In the genomic region with DNA sequence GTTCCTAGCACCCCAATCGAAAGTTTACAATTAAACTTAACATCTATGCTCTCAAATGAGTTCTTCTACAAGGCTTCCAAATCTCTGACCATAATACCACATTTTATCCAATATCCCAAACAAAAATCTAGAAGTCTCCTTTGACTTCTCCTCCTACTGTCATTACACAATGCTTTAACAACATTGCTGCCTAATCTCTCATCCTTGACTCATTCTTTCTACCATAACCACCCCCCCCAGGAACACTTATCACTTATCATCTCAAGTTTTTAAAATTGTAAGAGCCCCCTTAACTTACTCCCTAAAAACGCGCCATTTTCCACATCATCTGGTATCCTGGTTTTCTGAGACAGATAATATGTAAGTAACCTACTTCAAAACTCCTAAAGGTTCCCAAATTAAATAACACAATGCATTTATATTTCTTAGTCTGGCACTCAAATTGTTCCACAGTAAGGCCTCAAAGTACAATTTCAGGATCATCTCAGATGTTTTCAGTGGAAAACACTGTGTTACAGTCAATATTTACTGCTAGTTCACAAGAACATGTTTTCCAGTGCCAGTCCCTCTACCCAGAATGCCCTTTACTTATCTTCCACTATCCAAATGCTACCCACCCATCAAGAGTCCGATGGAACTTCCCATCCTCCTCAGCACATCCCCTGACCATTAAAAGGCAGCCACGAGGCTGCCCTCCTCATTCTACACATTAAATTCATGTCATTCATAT, we compare ENCODE assay signal across 18 cellular contexts.
DNase-seq lines count a peak whose midpoint lies in the region; FAIRE-seq and TF ChIP-seq lines count a peak whose summit lies in the region.
"Had no signal": no experiment of that assay in that cellular context is flagged by ENCODE, and none has a peak within 500 bp of the region (broad histone marks: within the 10 kb centered on the region; RNA-seq: fewer than 3 reads in every experiment).

No MANE protein-coding gene starts in this region.

- peaks cover 3% of the 10 kb centered on the region for H3K36me3 ChIP-seq in osteoblast (ENCODE audit: insufficient read depth, low read length)
- H3K36me3 ChIP-seq: gastroesophageal sphincter had no signal

- H3K4me1 ChIP-seq in osteoblast (ENCODE audit: insufficient read depth, low read length), result peaks cover 42% of the 10 kb centered on the region
- H3K4me1 ChIP-seq: gastroesophageal sphincter had no signal

- TF ChIP-seq CTCF in osteoblast (IDR thresholded peaks at IDR 0.05; ENCODE audit: extremely low read depth, low read depth, low read length), result no peak
- TF ChIP-seq CTCF in GM13976 (IDR thresholded peaks at IDR 0.05; ENCODE audit: borderline replicate concordance, control extremely low read depth, extremely low read depth, insufficient read depth, missing control alignments), result no peak

- in situ Hi-C loops in GM13976 (cut with MboI; ENCODE audit: low sequenced_read_pairs, unreplicated experiment), result no loop called here

- H3K4me3 ChIP-seq in osteoblast (ENCODE audit: insufficient read depth, low read length), result peak overlapping the region; percentile 31
- H3K4me3 ChIP-seq: gastroesophageal sphincter had no signal

- peak; percentile 70 for DNase-seq in EH (ENCODE audit: low read depth)
- peak; percentile 39 for DNase-seq in RCC 7860 (ENCODE audit: low spot score)
- DNase-seq in fibroblast of gingiva (ENCODE audit: low read depth), result peak; percentile 10
- DNase-seq in osteoblast (ENCODE audit: insufficient read length, low spot score, missing footprints), result peak; percentile 11
- DNase-seq in GM13976 (ENCODE audit: low spot score), result no peak
- DNase-seq in effector CD8-positive, alpha-beta T cell (lab: John Stamatoyannopoulos, UW), result no peak
- no peak for DNase-seq in hypothalamus (lab: John Stamatoyannopoulos, UW)
- DNase-seq in activated CD4-positive, alpha-beta T cell treated with anti-CD3 and anti-CD28 coated beads, Interleukin-2, amount 50 U/mL, for 48 hours, result no peak
- DNase-seq: activated naive CD8-positive, alpha-beta T cell treated with anti-CD3 and anti-CD28 coated beads, Interleukin-2, amount 50 U/mL, for 24 hours; activated T-cell treated with anti-CD3 and anti-CD28 coated beads for 4 hours; cortex of kidney; naive thymus-derived CD8-positive, alpha-beta T cell; NCI-H1092 treated with DMSO at 0.1 percent for 48 hours; NCI-H2227 treated with DMSO at 0.1 percent for 48 hours; stimulated activated CD4-positive, alpha-beta T cell treated with anti-CD3 and anti-CD28 coated beads, Interleukin-4, amount 100 ng/mL, for 24 hours; stimulated activated naive CD4-positive, alpha-beta T cell had no signal

- peak overlapping the region; percentile 92 for H3K27ac ChIP-seq in osteoblast (ENCODE audit: low read depth, low read length)
- H3K27ac ChIP-seq: gastroesophageal sphincter had no signal

- no peak for FAIRE-seq in RCC 7860 (lab: Jason Lieb, UNC)
- FAIRE-seq: islet of Langerhans had no signal

- H3K4me2 ChIP-seq in osteoblast (ENCODE audit: insufficient read depth, low read length), result peak overlapping the region; percentile 75

- H3K9me3 ChIP-seq in osteoblast (ENCODE audit: low read depth, low read length), result no peaks in the 10 kb centered on the region
- H3K9me3 ChIP-seq: gastroesophageal sphincter had no signal

- H2AFZ ChIP-seq in osteoblast (ENCODE audit: low read length), result no peak overlapping the region

- peaks cover 13% of the 10 kb centered on the region for H3K79me2 ChIP-seq in osteoblast (ENCODE audit: insufficient read depth, low read length)

- H3K27me3 ChIP-seq in osteoblast (ENCODE audit: insufficient read depth, low read length), result no peaks in the 10 kb centered on the region
- H3K27me3 ChIP-seq: gastroesophageal sphincter had no signal

- no peaks in the 10 kb centered on the region for H4K20me1 ChIP-seq in osteoblast (ENCODE audit: insufficient read depth, low read length)

Comparison
In these comparisons a context has a peak if more than half of its experiments do, and no peak if none do; other contexts are left out.
1. DNase-seq: peak in EH (single experiment), RCC 7860 (single experiment), fibroblast of gingiva (single experiment) and osteoblast (single experiment); none in GM13976 (single experiment), effector CD8-positive, alpha-beta T cell (single experiment), hypothalamus (0 of 51) and activated CD4-positive, alpha-beta T cell treated with anti-CD3 and anti-CD28 coated beads, Interleukin-2, amount 50 U/mL, for 48 hours (0 of 2).